ENCODE assay signal across 8 cellular contexts in the genomic region with DNA sequence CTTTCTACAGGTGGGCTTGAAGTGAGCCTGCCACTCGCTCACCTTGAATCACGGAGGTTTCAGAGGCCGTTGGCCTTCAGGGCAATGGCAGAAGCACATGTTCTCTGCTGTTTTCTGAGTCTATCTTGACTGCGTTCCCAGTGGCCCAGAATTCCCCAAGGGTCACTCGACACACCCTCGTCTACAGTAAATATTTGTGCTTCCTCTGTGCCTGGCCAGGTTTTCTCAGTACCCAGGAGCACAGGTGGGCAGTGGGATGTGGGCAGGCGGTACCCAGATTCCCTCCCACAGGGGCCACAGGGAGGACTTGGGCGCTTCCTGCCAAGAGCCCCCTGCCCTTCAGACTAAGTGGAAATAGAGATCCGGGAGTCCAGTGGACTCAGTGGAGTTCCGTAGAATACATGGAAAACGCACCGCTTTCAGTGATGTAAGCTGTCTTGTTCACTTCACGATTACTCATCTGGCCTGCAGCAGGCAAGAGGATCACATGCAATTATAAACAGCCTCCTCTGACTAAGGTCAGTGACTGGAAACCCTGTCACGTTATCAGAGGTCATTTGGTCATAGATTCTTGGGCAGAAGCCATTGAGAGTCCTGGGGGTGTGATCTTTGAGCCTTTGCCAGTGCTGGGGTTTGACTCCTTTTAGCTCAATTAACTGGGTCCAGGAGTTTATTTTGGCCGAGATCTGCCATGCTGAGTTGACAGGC.
DNase-seq lines count a peak whose midpoint lies in the region; ATAC-seq and TF ChIP-seq lines count a peak whose summit lies in the region.
"Had no signal": no experiment of that assay in that cellular context is flagged by ENCODE, and none has a peak within 500 bp of the region (broad histone marks: within the 10 kb centered on the region; RNA-seq: fewer than 3 reads in every experiment).

No MANE protein-coding gene starts in this region.

- ATAC-seq in activated B cell treated with CpG ODN at 0.5 μM for 24 hours (ENCODE audit: low read depth) (no peak), GM21381 (IDR thresholded peaks at IDR 0.05; ENCODE audit: unreplicated experiment) (no peak)
- ATAC-seq in stimulated activated naive B cell treated with anti-CD40 and anti-IgM and Interleukin-4, amounts not matched to agents 10 μg/mL and 1 μg/mL and 100 μg/mL, for 72 hours (replicated peaks), result no peak
- ATAC-seq in activated CD8-positive, alpha-beta T cell treated with anti-CD3 and anti-CD28 coated beads, Interleukin-2, amount 10 ng/mL, durations not matched to agents 7 days and 5 days, result no peak

- H3K4me3 Mint-ChIP-seq in activated B cell treated with CpG ODN at 0.5 μM for 24 hours, result peak overlapping the region; percentile 47
- peak overlapping the region in 1 of 2 donors; percentile 39 for H3K4me3 Mint-ChIP-seq in stimulated activated naive B cell treated with anti-CD40 and anti-IgM and Interleukin-4, amounts not matched to agents 10 μg/mL and 1 μg/mL and 100 μg/mL, for 72 hours
- H3K4me3 Mint-ChIP-seq in activated CD8-positive, alpha-beta T cell treated with anti-CD3 and anti-CD28 coated beads, Interleukin-2, amount 10 ng/mL, durations not matched to agents 7 days and 5 days, result no peak overlapping the region
- H3K4me3 Mint-ChIP-seq: stimulated activated naive CD8-positive, alpha-beta T cell treated with anti-CD3 and anti-CD28 coated beads, Interleukin-15, Interleukin-2, amounts not matched to agents 100 ng/mL and 50 ng/mL, for 24 hours had no signal

- DNase-seq in HS-5 (ENCODE audit: low read depth) (peak; percentile 72), activated B cell treated with CpG ODN at 0.5 μM for 24 hours (no peak), hepatic stellate cell (ENCODE audit: low spot score) (peak; percentile 70), GM10248 (ENCODE audit: extremely low spot score) (no peak)
- no peak for DNase-seq in stimulated activated naive B cell treated with anti-CD40 and anti-IgM and Interleukin-4, amounts not matched to agents 10 μg/mL and 1 μg/mL and 100 μg/mL, for 72 hours
- DNase-seq in activated CD8-positive, alpha-beta T cell treated with anti-CD3 and anti-CD28 coated beads, Interleukin-2, amount 10 ng/mL, durations not matched to agents 7 days and 5 days, result no peak

- peaks cover 51% of the 10 kb centered on the region for H3K4me1 Mint-ChIP-seq in activated B cell treated with CpG ODN at 0.5 μM for 24 hours
- H3K4me1 Mint-ChIP-seq in stimulated activated naive B cell treated with anti-CD40 and anti-IgM and Interleukin-4, amounts not matched to agents 10 μg/mL and 1 μg/mL and 100 μg/mL, for 72 hours, result peaks cover 39 to 61% of the 10 kb centered on the region in 2 donors
- no peaks in the 10 kb centered on the region for H3K4me1 Mint-ChIP-seq in activated CD8-positive, alpha-beta T cell treated with anti-CD3 and anti-CD28 coated beads, Interleukin-2, amount 10 ng/mL, durations not matched to agents 7 days and 5 days (ENCODE audit: low read depth)

- POLR2A ChIA-PET in activated B cell treated with CpG ODN at 0.5 μM for 24 hours (lab: Charles Lee) (interaction anchor here (0.7 to 1.0 kb wide), 2 partner anchors 12 to 90 kb away, joined by 3 to 4 read pairs; no protein-coding TSS in a partner anchor), GM10248 (lab: Yijun Ruan, JAX) (no interaction called here)
- POLR2A ChIA-PET in activated CD8-positive, alpha-beta T cell treated with anti-CD3 and anti-CD28 coated beads, Interleukin-2, amount 10 ng/mL, durations not matched to agents 7 days and 5 days (lab: Charles Lee), result no interaction called here

- H3K27ac Mint-ChIP-seq in activated B cell treated with CpG ODN at 0.5 μM for 24 hours, result peak overlapping the region; percentile 72
- H3K27ac Mint-ChIP-seq in stimulated activated naive B cell treated with anti-CD40 and anti-IgM and Interleukin-4, amounts not matched to agents 10 μg/mL and 1 μg/mL and 100 μg/mL, for 72 hours, result peak overlapping the region; percentile 69
- H3K27ac Mint-ChIP-seq in activated CD8-positive, alpha-beta T cell treated with anti-CD3 and anti-CD28 coated beads, Interleukin-2, amount 10 ng/mL, durations not matched to agents 7 days and 5 days, result no peak overlapping the region

- intact Hi-C loops in activated B cell treated with CpG ODN at 0.5 μM for 24 hours (cut with micrococcal nuclease), result loop anchor here (2.0 kb wide), 2 partner anchors 15 to 43 kb away; no protein-coding TSS in a partner anchor

- CTCF ChIA-PET in activated B cell treated with CpG ODN at 0.5 μM for 24 hours (lab: Charles Lee) (no interaction called here), GM10248 (lab: Yijun Ruan, JAX) (no interaction called here)
- CTCF ChIA-PET in activated CD8-positive, alpha-beta T cell treated with anti-CD3 and anti-CD28 coated beads, Interleukin-2, amount 10 ng/mL, durations not matched to agents 7 days and 5 days (lab: Charles Lee), result no interaction called here

- no peaks in the 10 kb centered on the region for H3K27me3 Mint-ChIP-seq in activated B cell treated with CpG ODN at 0.5 μM for 24 hours
- H3K27me3 Mint-ChIP-seq in stimulated activated naive B cell treated with anti-CD40 and anti-IgM and Interleukin-4, amounts not matched to agents 10 μg/mL and 1 μg/mL and 100 μg/mL, for 72 hours, result no peaks in the 10 kb centered on the region
- H3K27me3 Mint-ChIP-seq in activated CD8-positive, alpha-beta T cell treated with anti-CD3 and anti-CD28 coated beads, Interleukin-2, amount 10 ng/mL, durations not matched to agents 7 days and 5 days (ENCODE audit: low read depth), result peaks cover 8% of the 10 kb centered on the region

- no peaks in the 10 kb centered on the region for H3K36me3 Mint-ChIP-seq in activated B cell treated with CpG ODN at 0.5 μM for 24 hours (ENCODE audit: low read depth)
- peaks cover 0 to 3% of the 10 kb centered on the region in 2 donors for H3K36me3 Mint-ChIP-seq in stimulated activated naive B cell treated with anti-CD40 and anti-IgM and Interleukin-4, amounts not matched to agents 10 μg/mL and 1 μg/mL and 100 μg/mL, for 72 hours
- no peaks in the 10 kb centered on the region for H3K36me3 Mint-ChIP-seq in activated CD8-positive, alpha-beta T cell treated with anti-CD3 and anti-CD28 coated beads, Interleukin-2, amount 10 ng/mL, durations not matched to agents 7 days and 5 days (ENCODE audit: low read depth)

- no peak for TF ChIP-seq CTCF in activated B cell treated with CpG ODN at 0.5 μM for 24 hours (IDR thresholded peaks at IDR 0.05)
- TF ChIP-seq CTCF in GM10248 (IDR thresholded peaks at IDR 0.05; ENCODE audit: control extremely low read depth, extremely low read depth, low read depth, missing control alignments), result no peak

- H3K9me3 Mint-ChIP-seq in activated B cell treated with CpG ODN at 0.5 μM for 24 hours, result no peaks in the 10 kb centered on the region
- H3K9me3 Mint-ChIP-seq in stimulated activated naive B cell treated with anti-CD40 and anti-IgM and Interleukin-4, amounts not matched to agents 10 μg/mL and 1 μg/mL and 100 μg/mL, for 72 hours, result no peaks in the 10 kb centered on the region
- no peaks in the 10 kb centered on the region for H3K9me3 Mint-ChIP-seq in activated CD8-positive, alpha-beta T cell treated with anti-CD3 and anti-CD28 coated beads, Interleukin-2, amount 10 ng/mL, durations not matched to agents 7 days and 5 days (ENCODE audit: insufficient read depth)
- H3K9me3 Mint-ChIP-seq: stimulated activated naive CD8-positive, alpha-beta T cell treated with anti-CD3 and anti-CD28 coated beads, Interleukin-15, Interleukin-2, amounts not matched to agents 100 ng/mL and 50 ng/mL, for 24 hours had no signal

Comparison
In these comparisons a context has a peak if more than half of its experiments do, and no peak if none do; other contexts are left out.
1. DNase-seq: peak in HS-5 (single experiment) and hepatic stellate cell (single experiment); none in activated B cell treated with CpG ODN at 0.5 μM for 24 hours (single experiment), stimulated activated naive B cell treated with anti-CD40 and anti-IgM and Interleukin-4, amounts not matched to agents 10 μg/mL and 1 μg/mL and 100 μg/mL, for 72 hours (single experiment), GM10248 (single experiment) and activated CD8-positive, alpha-beta T cell treated with anti-CD3 and anti-CD28 coated beads, Interleukin-2, amount 10 ng/mL, durations not matched to agents 7 days and 5 days (single experiment).